ENCODE assay signal across 1 cellular context in the genomic region with DNA sequence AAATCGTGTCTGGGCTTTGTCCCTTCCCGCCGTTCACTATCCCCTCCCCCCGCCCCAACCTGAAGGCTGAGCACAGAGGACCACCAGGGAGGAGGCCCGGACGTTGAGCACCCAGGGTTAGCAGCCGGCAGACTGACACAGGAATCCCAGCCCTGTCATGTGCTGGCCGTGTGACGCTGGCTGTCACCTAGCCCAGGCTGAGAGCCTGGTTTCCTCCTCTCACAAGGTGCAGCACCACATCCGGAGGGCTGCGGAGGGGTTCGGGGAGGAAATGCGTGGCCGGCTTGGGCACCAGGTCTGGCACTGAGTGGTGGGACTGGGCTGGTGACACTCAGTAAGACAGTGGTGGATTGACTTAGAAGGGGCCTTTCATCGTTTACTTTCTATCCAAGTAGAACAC.
TF ChIP-seq lines count a peak whose summit lies in the region.

No MANE protein-coding gene starts in this region.

TF ChIP-seq in SK-N-SH, 30 proteins besides CTCF, POLR2A, EP300 and RAD21 (continued from another document):
- TF ChIP-seq, protein P1, sequence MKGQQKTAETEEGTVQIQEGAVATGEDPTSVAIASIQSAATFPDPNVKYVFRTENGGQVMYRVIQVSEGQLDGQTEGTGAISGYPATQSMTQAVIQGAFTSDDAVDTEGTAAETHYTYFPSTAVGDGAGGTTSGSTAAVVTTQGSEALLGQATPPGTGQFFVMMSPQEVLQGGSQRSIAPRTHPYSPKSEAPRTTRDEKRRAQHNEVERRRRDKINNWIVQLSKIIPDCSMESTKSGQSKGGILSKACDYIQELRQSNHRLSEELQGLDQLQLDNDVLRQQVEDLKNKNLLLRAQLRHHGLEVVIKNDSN (IDR thresholded peaks at IDR 0.05; ENCODE audit: borderline replicate concordance, low read depth), result no peak
- TF ChIP-seq CHD2 (IDR thresholded peaks at IDR 0.05; ENCODE audit: low read length, partially characterized antibody) (no peak), SMC3 (IDR thresholded peaks at IDR 0.05; ENCODE audit: low read depth, low read length) (no peak), MEF2A (IDR thresholded peaks at IDR 0.05; ENCODE audit: borderline replicate concordance, low read depth) (no peak), RCOR1 (IDR thresholded peaks at IDR 0.05; ENCODE audit: low read length) (no peak)
- TF ChIP-seq, protein P2, sequence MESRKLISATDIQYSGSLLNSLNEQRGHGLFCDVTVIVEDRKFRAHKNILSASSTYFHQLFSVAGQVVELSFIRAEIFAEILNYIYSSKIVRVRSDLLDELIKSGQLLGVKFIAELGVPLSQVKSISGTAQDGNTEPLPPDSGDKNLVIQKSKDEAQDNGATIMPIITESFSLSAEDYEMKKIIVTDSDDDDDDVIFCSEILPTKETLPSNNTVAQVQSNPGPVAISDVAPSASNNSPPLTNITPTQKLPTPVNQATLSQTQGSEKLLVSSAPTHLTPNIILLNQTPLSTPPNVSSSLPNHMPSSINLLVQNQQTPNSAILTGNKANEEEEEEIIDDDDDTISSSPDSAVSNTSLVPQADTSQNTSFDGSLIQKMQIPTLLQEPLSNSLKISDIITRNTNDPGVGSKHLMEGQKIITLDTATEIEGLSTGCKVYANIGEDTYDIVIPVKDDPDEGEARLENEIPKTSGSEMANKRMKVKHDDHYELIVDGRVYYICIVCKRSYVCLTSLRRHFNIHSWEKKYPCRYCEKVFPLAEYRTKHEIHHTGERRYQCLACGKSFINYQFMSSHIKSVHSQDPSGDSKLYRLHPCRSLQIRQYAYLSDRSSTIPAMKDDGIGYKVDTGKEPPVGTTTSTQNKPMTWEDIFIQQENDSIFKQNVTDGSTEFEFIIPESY (IDR thresholded peaks at IDR 0.05; ENCODE audit: borderline replicate concordance, low read depth), result no peak
- TF ChIP-seq, protein P3, sequence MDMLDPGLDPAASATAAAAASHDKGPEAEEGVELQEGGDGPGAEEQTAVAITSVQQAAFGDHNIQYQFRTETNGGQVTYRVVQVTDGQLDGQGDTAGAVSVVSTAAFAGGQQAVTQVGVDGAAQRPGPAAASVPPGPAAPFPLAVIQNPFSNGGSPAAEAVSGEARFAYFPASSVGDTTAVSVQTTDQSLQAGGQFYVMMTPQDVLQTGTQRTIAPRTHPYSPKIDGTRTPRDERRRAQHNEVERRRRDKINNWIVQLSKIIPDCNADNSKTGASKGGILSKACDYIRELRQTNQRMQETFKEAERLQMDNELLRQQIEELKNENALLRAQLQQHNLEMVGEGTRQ (IDR thresholded peaks at IDR 0.05; ENCODE audit: borderline replicate concordance, low read depth, low read length), result no peak
TF ChIP-seq in SK-N-SH: peak in this region for 0.
